Comparison of ENCODE assay signal across 30 cellular contexts in the genomic region with DNA sequence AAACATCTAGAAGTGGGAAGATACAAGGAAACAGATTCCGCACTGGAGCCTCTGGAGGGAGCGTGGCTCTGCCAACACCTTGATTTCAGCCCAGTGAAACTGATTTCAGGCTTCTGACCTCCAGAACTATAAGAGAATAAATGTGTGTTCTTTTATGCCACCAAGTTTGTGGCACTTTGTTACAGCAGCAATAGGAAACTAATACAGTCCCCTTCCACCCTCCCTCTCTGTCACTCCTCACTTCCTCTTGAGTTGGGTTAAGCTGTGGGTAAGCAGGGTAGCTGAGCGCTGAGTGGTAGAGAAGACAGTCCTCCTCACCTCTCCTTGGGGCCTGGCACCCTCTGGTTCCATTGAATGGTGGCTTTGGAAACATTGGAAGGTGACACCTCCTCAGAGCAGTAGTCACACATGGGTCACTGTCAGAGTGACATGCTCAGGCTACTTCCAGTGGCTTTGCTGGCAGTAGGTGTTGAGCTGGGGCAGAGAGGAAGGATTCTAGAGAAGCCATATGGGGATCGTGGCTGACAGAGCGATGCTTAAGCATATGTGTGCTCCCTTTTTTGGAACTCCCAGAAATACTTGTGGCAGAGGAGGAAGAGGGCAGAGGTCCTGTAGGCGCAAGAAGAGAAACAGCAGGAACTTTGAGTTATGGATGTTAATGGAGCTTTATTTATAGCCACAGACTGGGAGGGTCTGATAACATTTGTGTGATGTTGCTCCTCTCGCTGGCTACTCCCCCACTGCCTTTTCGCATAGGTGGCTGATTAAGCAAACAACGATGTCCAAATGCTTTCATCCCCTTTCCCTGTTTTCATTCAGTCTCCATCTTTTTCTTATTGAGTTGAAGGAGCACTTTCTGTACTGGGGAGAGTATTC. TPM values are rescaled to one million over a fixed set of nuclear protein-coding genes. Genes with fewer than 3 reads are reported as not detected.
"Had no signal": no experiment of that assay in that cellular context is flagged by ENCODE, and none has a peak within 500 bp of the region (broad histone marks: within the 10 kb centered on the region; RNA-seq: fewer than 3 reads in every experiment).

No MANE protein-coding gene starts in this region.

- H3K27ac ChIP-seq: adrenal gland, coronary artery, esophagus muscularis mucosa, tibial artery, VCaP had no signal

- H3K9me3 Mint-ChIP-seq: activated CD4-positive, alpha-beta T cell treated with anti-CD3 and anti-CD28 coated beads, Interleukin-2, amount 10 ng/mL, durations not matched to agents 7 days and 5 days; T-helper 2 cell treated with Interferon-gamma antibody and Interleukin-4, amounts not matched to agents 5 μg/mL and 100 μg/mL, for 36 hours had no signal

- FAIRE-seq: astrocyte, frontal cortex, islet of Langerhans had no signal

- H3K4me1 ChIP-seq: esophagus muscularis mucosa had no signal

- H3K36me3 Mint-ChIP-seq: stimulated activated effector memory CD8-positive, alpha-beta T cell treated with anti-CD3 and anti-CD28 coated beads, Interleukin-12 subunit alpha, Interleukin-12 subunit beta, amount 100 ng/mL, for 72 hours had no signal

- H3K4me3 ChIP-seq: adrenal gland, coronary artery, esophagus muscularis mucosa, lung, tibial artery had no signal

- H3K27me3 ChIP-seq: adrenal gland had no signal

- ATAC-seq: activated CD4-positive, CD25-positive, alpha-beta regulatory T cell treated with anti-CD3 and anti-CD28 coated beads, Interleukin-2, amount 50 U/mL, for 24 hours; activated CD8-positive, alpha-beta T cell treated with anti-CD3 and anti-CD28 coated beads for 36 hours; stimulated activated effector memory CD8-positive, alpha-beta T cell treated with anti-CD3 and anti-CD28 coated beads, Interleukin-12 subunit alpha, Interleukin-12 subunit beta, amount 100 ng/mL, for 72 hours; stimulated activated naive CD8-positive, alpha-beta T cell treated with anti-CD3 and anti-CD28 coated beads, Interleukin-15, amount 100 ng/mL, for 72 hours; T-cell had no signal

- H3K4me3 Mint-ChIP-seq: activated CD4-positive, alpha-beta T cell treated with anti-CD3 and anti-CD28 coated beads, Interleukin-2, amount 10 ng/mL, durations not matched to agents 7 days and 5 days; activated CD8-positive, alpha-beta T cell treated with anti-CD3 and anti-CD28 coated beads for 36 hours; activated naive CD8-positive, alpha-beta T cell; activated T-helper 1 cell treated with anti-CD3 and anti-CD28 coated beads, Interleukin-12 subunit alpha, Interleukin-12 subunit beta, Interleukin-2, Interleukin-4 antibody, amounts not matched to agents 30 ng/mL and 10 ng/mL and 1 ng/mL, durations not matched to agents 14 hours and 24 hours and 36 hours; naive B cell; stimulated activated effector memory CD8-positive, alpha-beta T cell treated with anti-CD3 and anti-CD28 coated beads, Interleukin-12 subunit alpha, Interleukin-12 subunit beta, amount 100 ng/mL, for 72 hours; stimulated activated naive CD8-positive, alpha-beta T cell treated with anti-CD3 and anti-CD28 coated beads, Interleukin-15, amount 100 ng/mL, for 72 hours; T-cell; T-helper 2 cell treated with Interferon-gamma antibody and Interleukin-4, amounts not matched to agents 5 μg/mL and 100 μg/mL, for 36 hours had no signal

- H3K4me1 Mint-ChIP-seq: activated CD4-positive, alpha-beta T cell treated with anti-CD3 and anti-CD28 coated beads, Interleukin-2, amount 10 ng/mL, durations not matched to agents 7 days and 5 days; naive B cell; stimulated activated effector memory CD8-positive, alpha-beta T cell treated with anti-CD3 and anti-CD28 coated beads, Interleukin-12 subunit alpha, Interleukin-12 subunit beta, amount 100 ng/mL, for 72 hours; stimulated activated naive CD8-positive, alpha-beta T cell treated with anti-CD3 and anti-CD28 coated beads, Interleukin-15, amount 100 ng/mL, for 72 hours had no signal

- H3K9me3 ChIP-seq: adrenal gland had no signal

- H3K36me3 ChIP-seq: adrenal gland, esophagus muscularis mucosa, tibial artery had no signal

- H3K27ac Mint-ChIP-seq: activated CD4-positive, alpha-beta T cell treated with anti-CD3 and anti-CD28 coated beads, Interleukin-2, amount 10 ng/mL, durations not matched to agents 7 days and 5 days; activated CD8-positive, alpha-beta T cell treated with anti-CD3 and anti-CD28 coated beads for 36 hours; activated naive CD8-positive, alpha-beta T cell; activated T-helper 1 cell treated with anti-CD3 and anti-CD28 coated beads, Interleukin-12 subunit alpha, Interleukin-12 subunit beta, Interleukin-2, Interleukin-4 antibody, amounts not matched to agents 30 ng/mL and 10 ng/mL and 1 ng/mL, durations not matched to agents 14 hours and 24 hours and 36 hours; naive B cell; stimulated activated effector memory CD8-positive, alpha-beta T cell treated with anti-CD3 and anti-CD28 coated beads, Interleukin-12 subunit alpha, Interleukin-12 subunit beta, amount 100 ng/mL, for 72 hours; stimulated activated naive CD8-positive, alpha-beta T cell treated with anti-CD3 and anti-CD28 coated beads, Interleukin-15, amount 100 ng/mL, for 72 hours; T-cell; T-helper 2 cell treated with Interferon-gamma antibody and Interleukin-4, amounts not matched to agents 5 μg/mL and 100 μg/mL, for 36 hours had no signal

- DNase-seq: activated CD4-positive, alpha-beta T cell treated with anti-CD3 and anti-CD28 coated beads, Interleukin-2, amount 10 ng/mL, durations not matched to agents 7 days and 5 days; activated CD8-positive, alpha-beta T cell treated with anti-CD3 and anti-CD28 coated beads for 36 hours; activated naive CD4-positive, alpha-beta T cell; adrenal gland; cerebellar nuclear complex; hypothalamus; naive B cell; occipital lobe; stimulated activated CD4-positive, alpha-beta T cell treated with anti-CD3 and anti-CD28 coated beads, Interleukin-2, amount 100 ng/mL, for 24 hours; stimulated activated naive CD8-positive, alpha-beta T cell treated with anti-CD3 and anti-CD28 coated beads, Interleukin-15, amount 100 ng/mL, for 72 hours; T-cell; tibial artery had no signal

RNA-seq across cellular contexts. Expression of a gene that starts 14.8 kb away (rescaled TPM):
- total RNA-seq: activated CD4-positive, alpha-beta T cell treated with anti-CD3 and anti-CD28 coated beads, Interleukin-2, amount 10 ng/mL, durations not matched to agents 7 days and 5 days; activated CD8-positive, alpha-beta T cell treated with anti-CD3 and anti-CD28 coated beads for 36 hours; activated T-helper 1 cell treated with anti-CD3 and anti-CD28 coated beads, Interleukin-12 subunit alpha, Interleukin-12 subunit beta, Interleukin-2, Interleukin-4 antibody, amounts not matched to agents 30 ng/mL and 10 ng/mL and 1 ng/mL, durations not matched to agents 14 hours and 24 hours and 36 hours; mesenteric fat pad; posterior vena cava; T-cell; urinary bladder had no signal
- polyA plus RNA-seq: urinary bladder had no signal

RNA-seq across cellular contexts. Expression of a gene that starts 59.4 kb away (rescaled TPM):
- total RNA-seq: activated CD4-positive, alpha-beta T cell treated with anti-CD3 and anti-CD28 coated beads, Interleukin-2, amount 10 ng/mL, durations not matched to agents 7 days and 5 days; activated CD8-positive, alpha-beta T cell treated with anti-CD3 and anti-CD28 coated beads for 36 hours; activated T-helper 1 cell treated with anti-CD3 and anti-CD28 coated beads, Interleukin-12 subunit alpha, Interleukin-12 subunit beta, Interleukin-2, Interleukin-4 antibody, amounts not matched to agents 30 ng/mL and 10 ng/mL and 1 ng/mL, durations not matched to agents 14 hours and 24 hours and 36 hours; adrenal gland; astrocyte; esophagus muscularis mucosa; frontal cortex; lung; mesenteric fat pad; mucosa of gallbladder; occipital lobe; posterior vena cava; renal cortical epithelial cell; T-cell; urinary bladder had no signal
- polyA plus RNA-seq: neural cell, urinary bladder had no signal
